Comparison of ENCODE assay signal across 3 cellular contexts in the genomic region with DNA sequence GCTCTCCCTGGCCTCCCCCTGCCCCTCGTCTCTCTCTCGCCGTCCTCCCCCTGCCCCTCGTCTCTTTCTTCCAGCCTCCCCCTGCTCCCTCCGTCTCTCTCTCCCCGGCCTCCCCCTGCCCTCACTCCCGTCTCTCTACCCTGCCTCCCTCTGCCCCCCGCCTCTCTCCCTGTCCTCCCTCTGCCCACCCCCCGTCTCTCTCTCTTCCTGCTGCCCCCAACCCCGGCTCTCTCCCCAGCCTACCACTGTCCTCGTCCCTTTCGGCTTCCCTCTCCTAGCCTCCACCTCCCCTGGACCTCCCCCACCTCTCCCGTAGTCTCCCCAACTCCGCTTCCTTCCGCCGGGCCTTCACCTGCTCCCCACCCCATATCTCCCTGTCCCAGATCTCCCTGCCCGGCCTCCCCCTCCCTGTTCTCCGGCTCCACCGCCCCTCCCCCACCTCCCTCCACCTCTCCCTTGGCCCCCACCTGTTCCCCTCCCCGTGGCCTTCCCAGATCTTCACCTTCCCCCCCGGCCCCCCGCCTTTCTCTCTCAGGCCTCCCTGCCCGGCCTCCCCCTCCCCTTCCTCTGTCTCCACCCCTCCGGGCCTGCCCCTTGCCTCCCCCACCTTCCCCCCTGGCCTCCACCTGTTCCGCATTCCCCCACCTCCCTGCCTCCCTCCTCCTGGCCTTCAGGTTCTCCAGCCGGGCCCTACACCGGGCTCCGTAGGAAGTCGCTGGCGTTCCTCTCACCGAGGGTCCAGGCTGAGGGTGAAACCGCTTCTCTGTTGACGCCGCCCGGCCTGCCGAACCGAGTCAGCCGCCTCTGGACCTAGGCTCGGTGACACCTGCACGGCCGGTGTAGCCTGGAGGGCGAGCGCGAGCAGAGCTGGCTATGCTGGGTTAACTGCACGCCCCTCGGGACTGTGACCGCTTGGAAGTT.
TF ChIP-seq lines count a peak whose summit lies in the region.

No MANE protein-coding gene starts in this region.

TF ChIP-seq in GM23338, 12 proteins besides CTCF, POLR2A, EP300 and RAD21:
- TF ChIP-seq JUNB (IDR thresholded peaks at IDR 0.05; ENCODE audit: unreplicated experiment) (no peak), ZNF114 (CRISPR knock-in tag; IDR thresholded peaks at IDR 0.05) (no peak), EZH2 (IDR thresholded peaks at IDR 0.05; ENCODE audit: low read depth, unreplicated experiment) (no peak), CREB1 (CRISPR knock-in tag; IDR thresholded peaks at IDR 0.05; ENCODE audit: low read depth) (no peak)
TF ChIP-seq in GM23338: peak in this region for 0.

TF ChIP-seq in H1, 55 proteins besides CTCF, POLR2A, EP300 and RAD21:
- TF ChIP-seq TBP (IDR thresholded peaks at IDR 0.05; ENCODE audit: low read depth, low read length) (no peak), JUND (IDR thresholded peaks at IDR 0.05; ENCODE audit: low read length) (no peak), RNF2 (IDR thresholded peaks at IDR 0.05; ENCODE audit: borderline replicate concordance, low read depth, low read length, missing control alignments, poor library complexity, severe bottlenecking) (no peak), RFX5 (IDR thresholded peaks at IDR 0.05; ENCODE audit: borderline replicate concordance, low read depth, low read length) (no peak), SAP30 (IDR thresholded peaks at IDR 0.05; ENCODE audit: insufficient read depth, insufficient replicate concordance, low read length) (no peak)

TF ChIP-seq in neural cell, 6 proteins besides CTCF, POLR2A, EP300 and RAD21:
- TF ChIP-seq EZH2 (IDR thresholded peaks at IDR 0.05; ENCODE audit: borderline replicate concordance, insufficient read depth, low read length, poor library complexity, severe bottlenecking) = no peak
- no peak for TF ChIP-seq TAF1 (IDR thresholded peaks at IDR 0.05; ENCODE audit: low read depth)
- no peak for TF ChIP-seq MXI1 (conservative IDR thresholded peaks at IDR 0.05; ENCODE audit: poor library complexity, severe bottlenecking)
- TF ChIP-seq REST (IDR thresholded peaks at IDR 0.05; ENCODE audit: borderline replicate concordance) = no peak
- TF ChIP-seq SMC3 (conservative IDR thresholded peaks at IDR 0.05; ENCODE audit: poor library complexity) = no peak
- no peak for TF ChIP-seq POLR2AphosphoS5 (IDR thresholded peaks at IDR 0.05)
